Comparison of ENCODE assay signal across 12 cellular contexts in genomic region chr10:75606203-75606779, GRCh38.
DNase-seq lines count a peak whose midpoint lies in the region; ATAC-seq and TF ChIP-seq lines count a peak whose summit lies in the region.
"Had no signal": no experiment of that assay in that cellular context is flagged by ENCODE, and none has a peak within 500 bp of the region (broad histone marks: within the 10 kb centered on the region; RNA-seq: fewer than 3 reads in every experiment).

No MANE protein-coding gene starts in this region.

- DNase-seq in astrocyte of the spinal cord (ENCODE audit: low read depth, low spot score) (peak; percentile 10), T-helper 17 cell (no peak), DMS 273 (lab: John Stamatoyannopoulos, UW; ENCODE audit: unreplicated experiment) (no peak)
- DNase-seq in stimulated activated CD4-positive, alpha-beta T cell treated with anti-CD3 and anti-CD28 coated beads, Interleukin-15, amount 100 ng/mL, for 24 hours, result no peak
- no peak for DNase-seq in activated naive CD4-positive, alpha-beta T cell treated with anti-CD3 and anti-CD28 coated beads, Interleukin-2, amount 50 U/mL, for 16 hours
- DNase-seq: left colon had no signal

- H3K36me3 Mint-ChIP-seq in T-helper 17 cell (ENCODE audit: low read depth), result no peaks in the 10 kb centered on the region
- H3K36me3 Mint-ChIP-seq: WTC11 had no signal

- H3K27me3 Mint-ChIP-seq in T-helper 17 cell, result peaks cover 39% of the 10 kb centered on the region

- no peak overlapping the region for H3K4me3 ChIP-seq in astrocyte of the spinal cord (ENCODE audit: low read depth, low read length)
- H3K4me3 ChIP-seq: GM23338 had no signal

- peak; percentile 54 for ATAC-seq in GM18499 (IDR thresholded peaks at IDR 0.05; ENCODE audit: insufficient read depth, unreplicated experiment)
- peak; percentile 75 for ATAC-seq in GM19463 (IDR thresholded peaks at IDR 0.05; ENCODE audit: unreplicated experiment)
- ATAC-seq in HG02973 (IDR thresholded peaks at IDR 0.05; ENCODE audit: unreplicated experiment), result peak; percentile 71
- ATAC-seq in T-helper 17 cell, result no peak
- ATAC-seq: GM23338, left colon, WTC11 had no signal

- no peak for TF ChIP-seq CTCF in astrocyte of the spinal cord (IDR thresholded peaks at IDR 0.05; ENCODE audit: low read depth, low read length)

- no peaks in the 10 kb centered on the region for H3K4me1 Mint-ChIP-seq in T-helper 17 cell
- H3K4me1 Mint-ChIP-seq: central memory CD8-positive, alpha-beta T cell had no signal

- no peaks in the 10 kb centered on the region for H3K9me3 ChIP-seq in T-helper 17 cell (ENCODE audit: control insufficient read depth, low read length, poor library complexity, severe bottlenecking)

- H3K27ac Mint-ChIP-seq in T-helper 17 cell, result no peak overlapping the region
- H3K27ac Mint-ChIP-seq: GM23338, WTC11 had no signal

- H3K4me3 Mint-ChIP-seq in T-helper 17 cell, result no peak overlapping the region
- H3K4me3 Mint-ChIP-seq: central memory CD8-positive, alpha-beta T cell; GM23338; WTC11 had no signal

- in situ Hi-C loops in astrocyte of the spinal cord (cut with HindIII; ENCODE audit: low sequenced_read_pairs), result no loop called here
